Comparison of ENCODE assay signal across 23 cellular contexts in the genomic region with DNA sequence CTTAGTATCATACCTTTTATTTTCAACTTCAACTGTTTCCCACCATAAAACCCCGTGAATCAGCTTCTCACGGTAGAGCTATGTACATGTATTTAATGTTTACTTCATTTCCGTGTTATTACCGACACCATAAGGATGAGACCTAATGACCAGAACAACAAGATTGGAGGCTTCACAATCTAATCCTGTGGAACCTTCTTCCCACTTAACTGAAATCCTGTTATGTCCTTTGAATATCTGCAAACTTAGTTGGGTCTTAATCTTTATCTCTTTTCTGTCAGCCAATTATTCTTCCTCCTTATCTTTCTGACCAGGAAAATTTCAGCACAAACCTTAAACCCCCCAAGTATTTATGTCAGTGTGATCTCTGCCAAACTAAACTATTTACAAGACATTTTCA.
"Had no signal": no experiment of that assay in that cellular context is flagged by ENCODE, and none has a peak within 500 bp of the region (broad histone marks: within the 10 kb centered on the region; RNA-seq: fewer than 3 reads in every experiment).

No MANE protein-coding gene starts in this region.

- H3K9me3 Mint-ChIP-seq: effector memory CD8-positive, alpha-beta T cell; naive thymus-derived CD8-positive, alpha-beta T cell; nephron progenitor cell; stimulated activated effector memory CD8-positive, alpha-beta T cell treated with anti-CD3 and anti-CD28 coated beads, Interleukin-12 subunit alpha, Interleukin-12 subunit beta, amount 100 ng/mL, for 72 hours; type B pancreatic cell had no signal

- H3K36me3 Mint-ChIP-seq: memory B cell; naive thymus-derived CD8-positive, alpha-beta T cell; stimulated activated effector memory CD8-positive, alpha-beta T cell treated with anti-CD3 and anti-CD28 coated beads, Interleukin-12 subunit alpha, Interleukin-12 subunit beta, amount 100 ng/mL, for 72 hours; type B pancreatic cell had no signal

- DNase-seq: effector memory CD8-positive, alpha-beta T cell; foreskin fibroblast; gastrocnemius medialis; head of caudate nucleus; kidney; naive thymus-derived CD8-positive, alpha-beta T cell; nephron progenitor cell; nucleus accumbens; stimulated activated CD4-positive, alpha-beta T cell treated with anti-CD3 and anti-CD28 coated beads, Interleukin-2, amount 100 ng/mL, for 24 hours; stimulated activated CD4-positive, alpha-beta T cell treated with anti-CD3 and anti-CD28 coated beads, Interleukin-4, amount 100 ng/mL, for 24 hours; stimulated activated naive CD4-positive, alpha-beta T cell treated with Interleukin-2 at 50 U/mL for 16 hours; stomach; testis; tibial artery had no signal

- H3K4me3 Mint-ChIP-seq: effector memory CD8-positive, alpha-beta T cell; memory B cell; naive thymus-derived CD8-positive, alpha-beta T cell; nephron progenitor cell; stimulated activated effector memory CD8-positive, alpha-beta T cell treated with anti-CD3 and anti-CD28 coated beads, Interleukin-12 subunit alpha, Interleukin-12 subunit beta, amount 100 ng/mL, for 72 hours; type B pancreatic cell had no signal

- H3K4me3 ChIP-seq: coronary artery, gastrocnemius medialis, lung, prostate gland, right atrium auricular region, stomach, testis, tibial artery had no signal

- ATAC-seq: effector memory CD8-positive, alpha-beta T cell; gastrocnemius medialis; left lobe of liver; naive thymus-derived CD8-positive, alpha-beta T cell; sciatic nerve; stimulated activated effector memory CD8-positive, alpha-beta T cell treated with anti-CD3 and anti-CD28 coated beads, Interleukin-12 subunit alpha, Interleukin-12 subunit beta, amount 100 ng/mL, for 72 hours had no signal

- H3K27ac Mint-ChIP-seq: effector memory CD8-positive, alpha-beta T cell; memory B cell; naive thymus-derived CD8-positive, alpha-beta T cell; nephron progenitor cell; stimulated activated effector memory CD8-positive, alpha-beta T cell treated with anti-CD3 and anti-CD28 coated beads, Interleukin-12 subunit alpha, Interleukin-12 subunit beta, amount 100 ng/mL, for 72 hours; type B pancreatic cell had no signal

- H3K4me1 Mint-ChIP-seq: memory B cell; naive thymus-derived CD8-positive, alpha-beta T cell; nephron progenitor cell; stimulated activated effector memory CD8-positive, alpha-beta T cell treated with anti-CD3 and anti-CD28 coated beads, Interleukin-12 subunit alpha, Interleukin-12 subunit beta, amount 100 ng/mL, for 72 hours had no signal

- H3K27me3 Mint-ChIP-seq: effector memory CD8-positive, alpha-beta T cell; memory B cell; type B pancreatic cell had no signal
